ENCODE assay signal across 1 cellular context in the genomic region with DNA sequence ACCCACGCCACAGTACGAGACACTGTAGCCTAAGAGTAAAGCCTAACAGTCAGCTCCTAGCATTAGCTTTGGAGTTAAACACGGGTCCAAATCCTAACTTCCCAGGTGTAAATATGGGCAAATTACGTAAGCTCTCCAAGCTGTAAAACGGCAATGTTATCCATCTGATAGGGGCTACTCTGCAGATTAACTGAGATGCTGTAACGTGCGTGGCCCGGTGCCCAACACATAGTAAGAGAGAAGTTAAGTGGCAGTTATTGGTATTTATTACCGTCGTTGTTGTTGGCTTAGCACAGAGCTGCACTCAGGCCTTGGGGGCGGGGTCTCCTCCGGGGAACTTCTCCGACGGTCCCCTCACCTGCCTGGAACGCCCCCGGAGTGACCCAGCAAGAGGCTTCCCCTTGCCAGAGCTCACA.
A peak's percentile ranks its signal among the peaks of the same experiment; 100 is the strongest.
TF ChIP-seq lines count a peak whose summit lies in the region.

No MANE protein-coding gene starts in this region.

TF ChIP-seq in GM12878, 131 proteins besides CTCF, POLR2A, EP300 and RAD21:
- peak in 1 of 2 experiments; percentile 56; a peak in 1 of 3 replicates for TF ChIP-seq EGR1 (IDR thresholded peaks at IDR 0.05; ENCODE audit: borderline replicate concordance in 1 of 2, low read depth in 2 of 2, low read length in 2 of 2)
- no peak for TF ChIP-seq SREBF2 (IDR thresholded peaks at IDR 0.05; ENCODE audit: low read length)
- TF ChIP-seq ZNF217 (IDR thresholded peaks at IDR 0.05) = peak; percentile 60; the same call in 1 of the 2 replicates
